Comparison of ENCODE assay signal across 9 cellular contexts in genomic region chr12:3200779-3201738, GRCh38.
A peak's percentile ranks its signal among the peaks of the same experiment; 100 is the strongest.
DNase-seq lines count a peak whose midpoint lies in the region; ATAC-seq and TF ChIP-seq lines count a peak whose summit lies in the region.
"Had no signal": no experiment of that assay in that cellular context is flagged by ENCODE, and none has a peak within 500 bp of the region (broad histone marks: within the 10 kb centered on the region; RNA-seq: fewer than 3 reads in every experiment).

No MANE protein-coding gene starts in this region.

- no peak overlapping the region for H3K4me3 ChIP-seq in mammary epithelial cell (replicated peaks in 1 of 3; ENCODE audit: insufficient read depth in 1 of 3, low read depth in 2 of 3, low read length in 3 of 3)
- H3K4me3 ChIP-seq in transverse colon = peak overlapping the region in 3 of 4 donors; percentile 24 to 53 (median 40)

- TF ChIP-seq CTCF in mammary epithelial cell (conservative IDR thresholded peaks at IDR 0.05 in 1 of 2, IDR thresholded peaks at IDR 0.05 in 1 of 2; ENCODE audit: extremely low read depth in 1 of 2, insufficient read depth in 1 of 2, low read depth in 1 of 2, low read length in 2 of 2) (no peak), transverse colon (IDR thresholded peaks at IDR 0.05) (no peak)

- H3K27me3 ChIP-seq in mammary epithelial cell (ENCODE audit: insufficient read depth, low read length) (no peaks in the 10 kb centered on the region), transverse colon (peaks cover 45% of the 10 kb centered on the region)

- WGBS in mammary epithelial cell (ENCODE audit: low coverage, missing lambda C conversion rate) = 82% methylated on average over 17 of the region's 50 CpGs
- WGBS in transverse colon (ENCODE audit: low coverage in 1 of 2), 2 donors = 26 to 53% methylated on average over 5 to 34 of the region's 50 CpGs

- H3K9me3 Mint-ChIP-seq in T-helper 2 cell treated with Interferon-gamma antibody and Interleukin-4, amounts not matched to agents 5 μg/mL and 100 μg/mL, for 36 hours = no peaks in the 10 kb centered on the region
- H3K9me3 Mint-ChIP-seq in memory B cell (no peaks in the 10 kb centered on the region), T-cell (no peaks in the 10 kb centered on the region)

- no TSS peak for BruUV-seq in mammary epithelial cell (replicated peaks; lab: Mats Ljungman, UMichigan)

- intact Hi-C loops in mammary epithelial cell (cut with micrococcal nuclease) (no loop called here), transverse colon (cut with DNase I; ENCODE audit: low total_unique reads) (no loop called here)

- H3K27me3 Mint-ChIP-seq in T-helper 2 cell treated with Interferon-gamma antibody and Interleukin-4, amounts not matched to agents 5 μg/mL and 100 μg/mL, for 36 hours (ENCODE audit: low read depth) = peaks cover 37% of the 10 kb centered on the region
- H3K27me3 Mint-ChIP-seq in memory B cell (peaks cover 36% of the 10 kb centered on the region), T-cell (peaks cover 37 to 52% of the 10 kb centered on the region in 2 donors)

- no peak for TF ChIP-seq POLR2A in transverse colon (IDR thresholded peaks at IDR 0.05)

- dilution Hi-C loops in mammary epithelial cell (cut with HindIII; ENCODE audit: low sequenced_read_pairs) = no loop called here

- H4K20me1 ChIP-seq in mammary epithelial cell (ENCODE audit: insufficient read depth, low read length) = peaks cover 6% of the 10 kb centered on the region

- H3K79me2 ChIP-seq in mammary epithelial cell (ENCODE audit: insufficient read depth, low read length) = peaks cover 2% of the 10 kb centered on the region

- no peak overlapping the region for H2AFZ ChIP-seq in mammary epithelial cell (ENCODE audit: low read depth, low read length)

- no peaks in the 10 kb centered on the region for H3K9me3 ChIP-seq in mammary epithelial cell (replicated peaks; ENCODE audit: insufficient read depth, low read length)
- H3K9me3 ChIP-seq in transverse colon = no peaks in the 10 kb centered on the region

- no peak overlapping the region for H3K27ac Mint-ChIP-seq in T-helper 2 cell treated with Interferon-gamma antibody and Interleukin-4, amounts not matched to agents 5 μg/mL and 100 μg/mL, for 36 hours
- H3K27ac Mint-ChIP-seq in memory B cell (no peak overlapping the region), T-cell (no peak overlapping the region)

- H3K9ac ChIP-seq in mammary epithelial cell (ENCODE audit: insufficient read depth, low read length) = no peak overlapping the region

- H3K4me1 ChIP-seq in mammary epithelial cell (ENCODE audit: insufficient read depth, low read length) (peaks cover 18% of the 10 kb centered on the region), transverse colon (peaks cover 4 to 24% (median 19%) of the 10 kb centered on the region in 4 donors)

- no peaks in the 10 kb centered on the region for H3K4me1 Mint-ChIP-seq in T-helper 2 cell treated with Interferon-gamma antibody and Interleukin-4, amounts not matched to agents 5 μg/mL and 100 μg/mL, for 36 hours (ENCODE audit: low read depth)
- peaks cover 20% of the 10 kb centered on the region for H3K4me1 Mint-ChIP-seq in memory B cell
- H3K4me1 Mint-ChIP-seq in T-cell = peaks cover 7 to 17% (median 9%) of the 10 kb centered on the region in 3 donors

- H3K36me3 Mint-ChIP-seq in T-helper 2 cell treated with Interferon-gamma antibody and Interleukin-4, amounts not matched to agents 5 μg/mL and 100 μg/mL, for 36 hours (ENCODE audit: low read depth) = no peaks in the 10 kb centered on the region
- no peaks in the 10 kb centered on the region for H3K36me3 Mint-ChIP-seq in memory B cell
- no peaks in the 10 kb centered on the region for H3K36me3 Mint-ChIP-seq in T-cell

- ATAC-seq in memory B cell (ENCODE audit: low read depth) (no peak), T-cell (replicated peaks in 1 of 4) (no peak), HG03139 (IDR thresholded peaks at IDR 0.05; ENCODE audit: unreplicated experiment) (no peak)

- no peak overlapping the region for H3K27ac ChIP-seq in mammary epithelial cell (ENCODE audit: insufficient read depth, low read depth, low read length)
- H3K27ac ChIP-seq in transverse colon = no peak overlapping the region

- H3K36me3 ChIP-seq in mammary epithelial cell (ENCODE audit: insufficient read depth, low read length) = no peaks in the 10 kb centered on the region
- no peaks in the 10 kb centered on the region for H3K36me3 ChIP-seq in transverse colon

- peak overlapping the region; percentile 81 for H3K4me2 ChIP-seq in mammary epithelial cell (ENCODE audit: insufficient read depth, low read depth, low read length)

- POLR2A ChIA-PET in T-cell (lab: Charles Lee) = no interaction called here

- CTCF ChIA-PET in mammary epithelial cell (lab: Charles Lee; ENCODE audit: low non-redundant PET) (no interaction called here), T-cell (lab: Charles Lee) (no interaction called here)

- in situ Hi-C loops in mammary epithelial cell (cut with MboI; ENCODE audit: low sequenced_read_pairs in 2 of 2) (loop anchor here in 1 of 2 donors (5.0 kb wide), 1 partner anchor 69 kb away; no protein-coding TSS in a partner anchor), transverse colon (cut with MboI; ENCODE audit: low pct_ligation_motif_present in 1 of 4, low pct_unique_long_range_greater_than_20kb in 1 of 4, low sequenced_read_pairs in 3 of 4) (no loop called here)

- DNase-seq in T-helper 2 cell treated with Interferon-gamma antibody and Interleukin-4, amounts not matched to agents 5 μg/mL and 100 μg/mL, for 36 hours (ENCODE audit: low spot score) = no peak
- no peak for DNase-seq in T-helper 2 cell
- DNase-seq in mammary epithelial cell = no peak
- DNase-seq in memory B cell (ENCODE audit: low spot score in 2 of 2) = no peak
- DNase-seq in transverse colon = no peak
- DNase-seq in NCI-H187 treated with DMSO at 0.1 percent for 48 hours (lab: John Stamatoyannopoulos, UW) = no peak
- no peak for DNase-seq in T-cell
- DNase-seq: DMS153 had no signal

- H3K4me3 Mint-ChIP-seq in T-helper 2 cell treated with Interferon-gamma antibody and Interleukin-4, amounts not matched to agents 5 μg/mL and 100 μg/mL, for 36 hours = peak overlapping the region; percentile 22
- peak overlapping the region; percentile 61 for H3K4me3 Mint-ChIP-seq in memory B cell
- H3K4me3 Mint-ChIP-seq in T-cell = peak overlapping the region in 1 of 3 donors; percentile 66

- TF ChIP-seq EP300 in transverse colon (IDR thresholded peaks at IDR 0.05; ENCODE audit: low read depth) = no peak

Comparison
In these comparisons a context has a peak if more than half of its experiments do, and no peak if none do; other contexts are left out.
1. H3K4me3 ChIP-seq: peak in transverse colon (3 of 4); none in mammary epithelial cell (0 of 3).